ENCODE assay signal across 11 cellular contexts in the genomic region with DNA sequence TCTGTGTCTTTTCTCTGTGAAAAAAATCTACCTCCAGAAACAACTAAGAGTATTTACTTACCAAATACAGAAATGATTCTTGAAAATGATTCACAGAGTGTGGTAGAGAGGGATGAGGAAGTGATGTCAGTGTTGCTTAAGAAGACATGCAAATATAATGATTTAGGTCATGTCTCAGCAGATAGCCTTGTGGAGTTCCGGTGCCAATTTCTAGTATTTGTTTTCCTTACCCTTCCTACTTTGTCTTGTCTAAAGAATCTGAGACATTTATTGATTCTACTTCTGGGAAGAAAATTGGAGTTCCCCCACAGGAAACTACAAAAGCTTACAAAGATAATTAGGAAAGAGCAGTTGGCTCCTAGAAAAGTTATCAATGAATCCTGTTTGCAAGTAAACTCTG.
A peak's percentile ranks its signal among the peaks of the same experiment; 100 is the strongest.
DNase-seq lines count a peak whose midpoint lies in the region; ATAC-seq and TF ChIP-seq lines count a peak whose summit lies in the region.
"Had no signal": no experiment of that assay in that cellular context is flagged by ENCODE, and none has a peak within 500 bp of the region (broad histone marks: within the 10 kb centered on the region; RNA-seq: fewer than 3 reads in every experiment).

No MANE protein-coding gene starts in this region.

- H3K27me3 Mint-ChIP-seq in progenitor cell of endocrine pancreas = no peaks in the 10 kb centered on the region
- no peaks in the 10 kb centered on the region for H3K27me3 Mint-ChIP-seq in stimulated activated naive B cell treated with anti-CD40 and anti-IgM and Interleukin-4, amounts not matched to agents 10 μg/mL and 1 μg/mL and 100 μg/mL, for 72 hours
- H3K27me3 Mint-ChIP-seq: memory B cell had no signal

- H3K27ac ChIP-seq in sigmoid colon = peak overlapping the region in 1 of 4 donors; percentile 78

- no peaks in the 10 kb centered on the region for H3K27me3 ChIP-seq in sigmoid colon

- peaks cover 0 to 24% (median 16%) of the 10 kb centered on the region in 4 donors for H3K4me1 ChIP-seq in sigmoid colon

- H3K9me3 Mint-ChIP-seq in progenitor cell of endocrine pancreas (ENCODE audit: low read depth) = no peaks in the 10 kb centered on the region
- H3K9me3 Mint-ChIP-seq in stimulated activated naive B cell treated with anti-CD40 and anti-IgM and Interleukin-4, amounts not matched to agents 10 μg/mL and 1 μg/mL and 100 μg/mL, for 72 hours = no peaks in the 10 kb centered on the region
- H3K9me3 Mint-ChIP-seq: memory B cell, T-cell had no signal

- no peaks in the 10 kb centered on the region for H3K36me3 Mint-ChIP-seq in progenitor cell of endocrine pancreas (ENCODE audit: insufficient read depth)
- no peaks in the 10 kb centered on the region for H3K36me3 Mint-ChIP-seq in stimulated activated naive B cell treated with anti-CD40 and anti-IgM and Interleukin-4, amounts not matched to agents 10 μg/mL and 1 μg/mL and 100 μg/mL, for 72 hours
- H3K36me3 Mint-ChIP-seq: memory B cell, T-cell had no signal

- H3K4me1 Mint-ChIP-seq in progenitor cell of endocrine pancreas (ENCODE audit: low read depth) = peaks cover 12% of the 10 kb centered on the region
- H3K4me1 Mint-ChIP-seq in stimulated activated naive B cell treated with anti-CD40 and anti-IgM and Interleukin-4, amounts not matched to agents 10 μg/mL and 1 μg/mL and 100 μg/mL, for 72 hours = no peaks in the 10 kb centered on the region
- H3K4me1 Mint-ChIP-seq: memory B cell had no signal

- no peak for TF ChIP-seq POLR2A in sigmoid colon (IDR thresholded peaks at IDR 0.05)

- TF ChIP-seq CTCF in cardiac fibroblast (IDR thresholded peaks at IDR 0.05; ENCODE audit: low read depth, low read length) = no peak
- no peak for TF ChIP-seq CTCF in progenitor cell of endocrine pancreas (IDR thresholded peaks at IDR 0.05; ENCODE audit: unreplicated experiment)
- TF ChIP-seq CTCF in sigmoid colon (IDR thresholded peaks at IDR 0.05) = no peak

- no peak overlapping the region for H3K4me3 Mint-ChIP-seq in progenitor cell of endocrine pancreas (ENCODE audit: low read depth)
- no peak overlapping the region for H3K4me3 Mint-ChIP-seq in stimulated activated naive B cell treated with anti-CD40 and anti-IgM and Interleukin-4, amounts not matched to agents 10 μg/mL and 1 μg/mL and 100 μg/mL, for 72 hours
- H3K4me3 Mint-ChIP-seq: memory B cell, T-cell had no signal

- H3K36me3 ChIP-seq in sigmoid colon = no peaks in the 10 kb centered on the region

- TF ChIP-seq EP300 in sigmoid colon (IDR thresholded peaks at IDR 0.05) = no peak

- peak overlapping the region; percentile 33 for H3K27ac Mint-ChIP-seq in progenitor cell of endocrine pancreas
- H3K27ac Mint-ChIP-seq in stimulated activated naive B cell treated with anti-CD40 and anti-IgM and Interleukin-4, amounts not matched to agents 10 μg/mL and 1 μg/mL and 100 μg/mL, for 72 hours = no peak overlapping the region
- H3K27ac Mint-ChIP-seq: memory B cell, T-cell had no signal

- peak; percentile 67 for DNase-seq in M059J (ENCODE audit: low read depth)
- DNase-seq in cardiac fibroblast (ENCODE audit: low read depth in 2 of 2) = peak; percentile 81 to 96
- DNase-seq in progenitor cell of endocrine pancreas (ENCODE audit: low spot score, unreplicated experiment) = no peak
- DNase-seq in stimulated activated naive B cell treated with anti-CD40 and anti-IgM and Interleukin-4, amounts not matched to agents 10 μg/mL and 1 μg/mL and 100 μg/mL, for 72 hours = no peak
- DNase-seq in sigmoid colon = no peak
- no peak for DNase-seq in left ventricle myocardium superior
- DNase-seq: anterior cingulate cortex, T-cell had no signal

- intact Hi-C loops in sigmoid colon (cut with DNase I) = no loop called here
- intact Hi-C loops in left ventricle myocardium superior (cut with micrococcal nuclease) = no loop called here

- no peak overlapping the region for H3K4me3 ChIP-seq in cardiac fibroblast (replicated peaks in 1 of 2; ENCODE audit: low read depth in 2 of 2, low read length in 2 of 2)
- H3K4me3 ChIP-seq in sigmoid colon = no peak overlapping the region

- WGBS in sigmoid colon, 2 donors = 14 to 19% methylated on average over 1 of the region's 1 CpG

- H3K9me3 ChIP-seq in sigmoid colon = no peaks in the 10 kb centered on the region

- ATAC-seq in GM18517 (IDR thresholded peaks at IDR 0.05; ENCODE audit: unreplicated experiment) (peak; percentile 75), GM19324 (IDR thresholded peaks at IDR 0.05; ENCODE audit: low FRiP score, unreplicated experiment) (no peak), left ventricle myocardium superior (no peak)
- no peak for ATAC-seq in stimulated activated naive B cell treated with anti-CD40 and anti-IgM and Interleukin-4, amounts not matched to agents 10 μg/mL and 1 μg/mL and 100 μg/mL, for 72 hours (replicated peaks)
- ATAC-seq: T-cell had no signal

Comparison
In these comparisons a context has a peak if more than half of its experiments do, and no peak if none do; other contexts are left out.
1. DNase-seq: peak in M059J (single experiment) and cardiac fibroblast (2 of 2); none in progenitor cell of endocrine pancreas (single experiment), stimulated activated naive B cell treated with anti-CD40 and anti-IgM and Interleukin-4, amounts not matched to agents 10 μg/mL and 1 μg/mL and 100 μg/mL, for 72 hours (single experiment), sigmoid colon (single experiment) and left ventricle myocardium superior (single experiment).